In genomic region chr6:3228046-3228671, GRCh38 we compare ENCODE assay signal across 9 cellular contexts. TPM values are rescaled to one million over a fixed set of nuclear protein-coding genes. Genes with fewer than 3 reads are reported as not detected.
DNase-seq lines count a peak whose midpoint lies in the region; ATAC-seq and TF ChIP-seq lines count a peak whose summit lies in the region.
"Had no signal": no experiment of that assay in that cellular context is flagged by ENCODE, and none has a peak within 500 bp of the region (broad histone marks: within the 10 kb centered on the region; RNA-seq: fewer than 3 reads in every experiment).

No MANE protein-coding gene starts in this region.

- peak in 1 of 2 donors; percentile 21 for TF ChIP-seq EP300 in tibial nerve (IDR thresholded peaks at IDR 0.05)
- TF ChIP-seq EP300 in gastroesophageal sphincter (IDR thresholded peaks at IDR 0.05): no peak

- H3K4me1 ChIP-seq in tibial nerve: peaks cover 0 to 60% (median 40%) of the 10 kb centered on the region in 4 donors
- H3K4me1 ChIP-seq in gastroesophageal sphincter: peaks cover 0 to 61% (median 36%) of the 10 kb centered on the region in 3 donors

- H3K4me1 Mint-ChIP-seq in activated CD8-positive, alpha-beta T cell treated with anti-CD3 and anti-CD28 coated beads, Interleukin-2, amount 10 ng/mL, durations not matched to agents 7 days and 5 days (ENCODE audit: low read depth): peaks cover 46% of the 10 kb centered on the region

- POLR2A ChIA-PET in activated CD8-positive, alpha-beta T cell treated with anti-CD3 and anti-CD28 coated beads, Interleukin-2, amount 10 ng/mL, durations not matched to agents 7 days and 5 days (lab: Charles Lee): interaction anchor here (0.6 kb wide), 1 partner anchor 234 kb away, joined by 4 read pairs; no protein-coding TSS in a partner anchor

- H3K9me3 ChIP-seq in tibial nerve: no peaks in the 10 kb centered on the region
- H3K9me3 ChIP-seq in gastroesophageal sphincter: no peaks in the 10 kb centered on the region

- TF ChIP-seq POLR2A in tibial nerve (IDR thresholded peaks at IDR 0.05): peak in 1 of 2 donors; percentile 31
- TF ChIP-seq POLR2A in gastroesophageal sphincter (IDR thresholded peaks at IDR 0.05): no peak

- peak overlapping the region; percentile 47 to 63 (median 50) for H3K4me3 ChIP-seq in tibial nerve
- H3K4me3 ChIP-seq in gastroesophageal sphincter: peak overlapping the region in 1 of 2 donors; percentile 58

- peak overlapping the region; percentile 59 to 92 (median 84) for H3K27ac ChIP-seq in tibial nerve
- peak overlapping the region in 1 of 4 donors; percentile 74 for H3K27ac ChIP-seq in gastroesophageal sphincter
- H3K27ac ChIP-seq: HL-60 had no signal

- H3K36me3 ChIP-seq in tibial nerve (no peaks in the 10 kb centered on the region), gastroesophageal sphincter (no peaks in the 10 kb centered on the region)

- DNase-seq in DMS79 (lab: John Stamatoyannopoulos, UW) (peak; percentile 64), NCI-H1436 treated with DMSO at 0.1 percent for 48 hours (lab: John Stamatoyannopoulos, UW) (peak; percentile 66), iPS-NIHi7 (ENCODE audit: extremely low spot score) (peak; percentile 55), tibial nerve (ENCODE audit: low spot score in 2 of 2) (no peak), UCSD-AML1 (lab: John Stamatoyannopoulos, UW; ENCODE audit: unreplicated experiment) (no peak)
- no peak for DNase-seq in activated CD8-positive, alpha-beta T cell treated with anti-CD3 and anti-CD28 coated beads, Interleukin-2, amount 10 ng/mL, durations not matched to agents 7 days and 5 days

- H3K27ac Mint-ChIP-seq in activated CD8-positive, alpha-beta T cell treated with anti-CD3 and anti-CD28 coated beads, Interleukin-2, amount 10 ng/mL, durations not matched to agents 7 days and 5 days: no peak overlapping the region

- CTCF ChIA-PET in activated CD8-positive, alpha-beta T cell treated with anti-CD3 and anti-CD28 coated beads, Interleukin-2, amount 10 ng/mL, durations not matched to agents 7 days and 5 days (lab: Charles Lee): interaction anchor here (1.9 kb wide), 1 partner anchor 23 kb away, joined by 12 read pairs; no protein-coding TSS in a partner anchor

- WGBS in tibial nerve, 2 donors: 3% methylated on average over 15 to 32 of the region's 38 CpGs
- no CpG with 5 or more reads among the region's 38 CpGs for WGBS in gastroesophageal sphincter (ENCODE audit: low coverage in 1 of 2), 2 donors

- H3K27me3 Mint-ChIP-seq in activated CD8-positive, alpha-beta T cell treated with anti-CD3 and anti-CD28 coated beads, Interleukin-2, amount 10 ng/mL, durations not matched to agents 7 days and 5 days (ENCODE audit: low read depth): peaks cover 77% of the 10 kb centered on the region

- H3K4me3 Mint-ChIP-seq in activated CD8-positive, alpha-beta T cell treated with anti-CD3 and anti-CD28 coated beads, Interleukin-2, amount 10 ng/mL, durations not matched to agents 7 days and 5 days: peak overlapping the region; percentile 38

- H3K9me3 Mint-ChIP-seq in activated CD8-positive, alpha-beta T cell treated with anti-CD3 and anti-CD28 coated beads, Interleukin-2, amount 10 ng/mL, durations not matched to agents 7 days and 5 days (ENCODE audit: insufficient read depth): no peaks in the 10 kb centered on the region

- no peaks in the 10 kb centered on the region for H3K36me3 Mint-ChIP-seq in activated CD8-positive, alpha-beta T cell treated with anti-CD3 and anti-CD28 coated beads, Interleukin-2, amount 10 ng/mL, durations not matched to agents 7 days and 5 days (ENCODE audit: low read depth)

- H3K27me3 ChIP-seq in tibial nerve (peaks cover 0 to 57% of the 10 kb centered on the region in 2 donors), gastroesophageal sphincter (peaks cover 53% of the 10 kb centered on the region)

- no peak for TF ChIP-seq CTCF in tibial nerve (IDR thresholded peaks at IDR 0.05)
- no peak for TF ChIP-seq CTCF in gastroesophageal sphincter (IDR thresholded peaks at IDR 0.05)

- no peak for ATAC-seq in activated CD8-positive, alpha-beta T cell treated with anti-CD3 and anti-CD28 coated beads, Interleukin-2, amount 10 ng/mL, durations not matched to agents 7 days and 5 days
- ATAC-seq in GM21737 (IDR thresholded peaks at IDR 0.05; ENCODE audit: unreplicated experiment): no peak
- ATAC-seq in gastroesophageal sphincter: no peak

RNA-seq across cellular contexts. Expression of gene TUBB2B, which starts 0.7 kb away (rescaled TPM):
- total RNA-seq in activated CD8-positive, alpha-beta T cell treated with anti-CD3 and anti-CD28 coated beads, Interleukin-2, amount 10 ng/mL, durations not matched to agents 7 days and 5 days: not detected
- total RNA-seq in tibial nerve (10 to 100 TPM; 13.7 to 47.6 (median 32.6) TPM), gastroesophageal sphincter (10 to 100 TPM; 11.5 to 42.8 (median 14.6) TPM)

RNA-seq across cellular contexts. Expression of gene PSMG4, which starts 30.6 kb away (rescaled TPM):
- 10 to 100 TPM; 35.3 to 35.5 TPM for total RNA-seq in activated CD8-positive, alpha-beta T cell treated with anti-CD3 and anti-CD28 coated beads, Interleukin-2, amount 10 ng/mL, durations not matched to agents 7 days and 5 days
- total RNA-seq in tibial nerve (10 to 100 TPM; 14.7 to 36.5 (median 31.8) TPM), gastroesophageal sphincter (10 to 100 TPM; 23.6 to 37.8 (median 29.5) TPM)

Comparison
In these comparisons a context has a peak if more than half of its experiments do, and no peak if none do; other contexts are left out.
1. DNase-seq: peak in DMS79 (single experiment), NCI-H1436 treated with DMSO at 0.1 percent for 48 hours (single experiment) and iPS-NIHi7 (single experiment); none in activated CD8-positive, alpha-beta T cell treated with anti-CD3 and anti-CD28 coated beads, Interleukin-2, amount 10 ng/mL, durations not matched to agents 7 days and 5 days (single experiment), tibial nerve (0 of 2) and UCSD-AML1 (single experiment).
2. RNA of gene TUBB2B, which starts 0.7 kb away (total RNA-seq): 13.7 to 47.6 TPM in tibial nerve and 11.5 to 42.8 TPM in gastroesophageal sphincter; not detected in activated CD8-positive, alpha-beta T cell treated with anti-CD3 and anti-CD28 coated beads, Interleukin-2, amount 10 ng/mL, durations not matched to agents 7 days and 5 days; every median in the first group is over 10 times any median in the second.